ENCODE assay signal across 16 cellular contexts in genomic region chr15:93150910-93151309, GRCh38.
"Had no signal": no experiment of that assay in that cellular context is flagged by ENCODE, and none has a peak within 500 bp of the region (broad histone marks: within the 10 kb centered on the region; RNA-seq: fewer than 3 reads in every experiment).

No MANE protein-coding gene starts in this region.

- H3K9me3 ChIP-seq: uterus had no signal

- H3K36me3 Mint-ChIP-seq: activated naive CD4-positive, alpha-beta T cell treated with anti-CD3 and anti-CD28 coated beads, Interleukin-2, amount 10 ng/mL, durations not matched to agents 7 days and 5 days; naive thymus-derived CD4-positive, alpha-beta T cell had no signal

- H3K4me3 Mint-ChIP-seq: activated naive CD4-positive, alpha-beta T cell treated with anti-CD3 and anti-CD28 coated beads, Interleukin-2, amount 10 ng/mL, durations not matched to agents 7 days and 5 days; dendritic cell treated with granulocyte-macrophage colony-stimulating factor and Interleukin-4, amounts not matched to agents 40 ng/mL and 50 ng/mL, for 4 days; naive thymus-derived CD4-positive, alpha-beta T cell; stimulated activated naive CD8-positive, alpha-beta T cell treated with anti-CD3 and anti-CD28 coated beads, Interleukin-15, amount 100 ng/mL, for 72 hours; T-helper 1 cell treated with Interleukin-12 subunit alpha and Interleukin-12 subunit beta and Interleukin-4 antibody, amounts not matched to agents 30 μg/mL and 1 μg/mL, for 36 hours had no signal

- DNase-seq: activated CD4-positive, alpha-beta T cell treated with anti-CD3 and anti-CD28 coated beads, Interleukin-2, amount 50 U/mL, for 1 hour; activated naive CD4-positive, alpha-beta T cell treated with anti-CD3 and anti-CD28 coated beads, Interleukin-2, amount 10 ng/mL, durations not matched to agents 7 days and 5 days; activated T-cell treated with anti-CD3 and anti-CD28 coated beads for 4 hours; amygdala; brain microvascular endothelial cell; cerebellar nuclear complex; naive thymus-derived CD4-positive, alpha-beta T cell; stimulated activated CD4-positive, alpha-beta T cell treated with anti-CD3 and anti-CD28 coated beads, Interleukin-15, amount 100 ng/mL, for 24 hours; stimulated activated CD4-positive, alpha-beta T cell treated with anti-CD3 and anti-CD28 coated beads, Interleukin-4, amount 100 ng/mL, for 24 hours; stimulated activated naive CD8-positive, alpha-beta T cell treated with anti-CD3 and anti-CD28 coated beads, Interleukin-15, amount 100 ng/mL, for 72 hours; uterus had no signal

- H3K4me1 ChIP-seq: uterus had no signal

- ATAC-seq: naive thymus-derived CD4-positive, alpha-beta T cell; stimulated activated naive CD8-positive, alpha-beta T cell treated with anti-CD3 and anti-CD28 coated beads, Interleukin-15, amount 100 ng/mL, for 72 hours had no signal

- H3K9me3 Mint-ChIP-seq: activated T-helper 2 cell treated with anti-CD3 and anti-CD28 coated beads, Interferon-gamma antibody, Interleukin-2, Interleukin-4, amounts not matched to agents 10 μg/mL and 5 μg/mL and 100 μg/mL, durations not matched to agents 14 hours and 24 hours and 36 hours; dendritic cell treated with granulocyte-macrophage colony-stimulating factor and Interleukin-4, amounts not matched to agents 40 ng/mL and 50 ng/mL, for 4 days; stimulated activated naive CD8-positive, alpha-beta T cell treated with anti-CD3 and anti-CD28 coated beads, Interleukin-15, amount 100 ng/mL, for 72 hours; T-helper 1 cell treated with Interleukin-12 subunit alpha and Interleukin-12 subunit beta and Interleukin-4 antibody, amounts not matched to agents 30 μg/mL and 1 μg/mL, for 36 hours had no signal

- H3K27ac ChIP-seq: brain microvascular endothelial cell, hepatocyte, uterus had no signal

- H3K4me3 ChIP-seq: hepatocyte, uterus had no signal

- H3K27ac Mint-ChIP-seq: activated naive CD4-positive, alpha-beta T cell treated with anti-CD3 and anti-CD28 coated beads, Interleukin-2, amount 10 ng/mL, durations not matched to agents 7 days and 5 days; activated T-helper 2 cell treated with anti-CD3 and anti-CD28 coated beads, Interferon-gamma antibody, Interleukin-2, Interleukin-4, amounts not matched to agents 10 μg/mL and 5 μg/mL and 100 μg/mL, durations not matched to agents 14 hours and 24 hours and 36 hours; dendritic cell treated with granulocyte-macrophage colony-stimulating factor and Interleukin-4, amounts not matched to agents 40 ng/mL and 50 ng/mL, for 4 days; naive thymus-derived CD4-positive, alpha-beta T cell; stimulated activated naive CD8-positive, alpha-beta T cell treated with anti-CD3 and anti-CD28 coated beads, Interleukin-15, amount 100 ng/mL, for 72 hours had no signal

- FAIRE-seq: TTC549 had no signal

- H3K27me3 ChIP-seq: brain microvascular endothelial cell, hepatocyte, uterus had no signal

- H3K36me3 ChIP-seq: brain microvascular endothelial cell, uterus had no signal
